In genomic region chr4:182454440-182455013, GRCh38 we compare ENCODE assay signal across 34 cellular contexts.
DNase-seq lines count a peak whose midpoint lies in the region; ATAC-seq and TF ChIP-seq lines count a peak whose summit lies in the region.
"Had no signal": no experiment of that assay in that cellular context is flagged by ENCODE, and none has a peak within 500 bp of the region (broad histone marks: within the 10 kb centered on the region; RNA-seq: fewer than 3 reads in every experiment).

No MANE protein-coding gene starts in this region.

- CTCF ChIA-PET in HEK293 (lab: Yijun Ruan, JAX): interaction anchor here (0.6 to 0.7 kb wide), 2 partner anchors 211 to 808 kb away, joined by 3 read pairs; no protein-coding TSS in a partner anchor

- no peaks in the 10 kb centered on the region for H3K36me3 ChIP-seq in HEK293 (ENCODE audit: control insufficient read depth in 2 of 2, insufficient read depth in 1 of 2, low read length in 2 of 2)
- H3K36me3 ChIP-seq: BLaER1 treated with 17β-estradiol and CSF1 and Interleukin-3, amounts not matched to agents 10 nM and 100 nM; cardiac muscle cell; colonic mucosa; neutrophil; right atrium auricular region; thyroid gland; vagina had no signal

- ATAC-seq in HG03565 (IDR thresholded peaks at IDR 0.05; ENCODE audit: unreplicated experiment): no peak
- no peak for ATAC-seq in GM21423 (IDR thresholded peaks at IDR 0.05; ENCODE audit: unreplicated experiment)
- no peak for ATAC-seq in GM19324 (IDR thresholded peaks at IDR 0.05; ENCODE audit: low FRiP score, unreplicated experiment)
- ATAC-seq: activated CD8-positive, alpha-beta T cell treated with anti-CD3 and anti-CD28 coated beads, Interleukin-2, amount 10 ng/mL, durations not matched to agents 7 days and 5 days; activated T-helper 17 cell treated with anti-CD3 and anti-CD28 coated beads, Interleukin-2, amount 50 U/mL, for 72 hours; naive thymus-derived CD4-positive, alpha-beta T cell; stimulated activated naive CD8-positive, alpha-beta T cell treated with anti-CD3 and anti-CD28 coated beads, Interleukin-15, amount 100 ng/mL, for 72 hours had no signal

- H3K4me1 ChIP-seq in HEK293 (ENCODE audit: control insufficient read depth, insufficient read depth, low read length): peaks cover 2% of the 10 kb centered on the region; the same call in 1 of the 2 replicates
- H3K4me1 ChIP-seq: Caco-2 had no signal

- H3K4me3 ChIP-seq in AG09309 (ENCODE audit: control insufficient read depth, low read depth, low read length): no peak overlapping the region
- H3K4me3 ChIP-seq in HEK293 (ENCODE audit: low read depth, low read length): no peak overlapping the region
- H3K4me3 ChIP-seq in choroid plexus epithelial cell (ENCODE audit: low read depth, low read length): no peak overlapping the region
- H3K4me3 ChIP-seq: BLaER1 treated with 17β-estradiol and CSF1 and Interleukin-3, amounts not matched to agents 10 nM and 100 nM; cardiac muscle cell; colonic mucosa; lung; right atrium auricular region; thyroid gland; vagina had no signal

- TF ChIP-seq CTCF in AG09309 (IDR thresholded peaks at IDR 0.05; ENCODE audit: control insufficient read depth, insufficient read depth, low read depth, low read length, missing control alignments) (no peak), HEK293 (tag by site-specific recombination; IDR thresholded peaks at IDR 0.05) (no peak), choroid plexus epithelial cell (conservative IDR thresholded peaks at IDR 0.05; ENCODE audit: low read depth, low read length) (no peak)

- POLR2A ChIA-PET in HEK293 (lab: Yijun Ruan, JAX): no interaction called here

- no peak overlapping the region for H3K27ac ChIP-seq in HEK293 (ENCODE audit: extremely low read depth, low read depth, low read length)
- H3K27ac ChIP-seq: BLaER1 treated with 17β-estradiol and CSF1 and Interleukin-3, amounts not matched to agents 10 nM and 100 nM; cardiac muscle cell; colonic mucosa; neutrophil; right atrium auricular region; thyroid gland; vagina; VCaP had no signal

- H3K9me3 ChIP-seq in HEK293 (ENCODE audit: control insufficient read depth, insufficient read depth, low read depth, low read length): no peaks in the 10 kb centered on the region
- H3K9me3 ChIP-seq: BLaER1 treated with 17β-estradiol and CSF1 and Interleukin-3, amounts not matched to agents 10 nM and 100 nM; Caco-2; colonic mucosa; neutrophil; right atrium auricular region; thyroid gland; vagina had no signal

- DNase-seq in AG09309 (ENCODE audit: low read depth) (peak; percentile 29), choroid plexus epithelial cell (ENCODE audit: low read depth) (peak; percentile 23), iris pigment epithelial cell (ENCODE audit: low read depth) (peak; percentile 48), COR-L47 (lab: John Stamatoyannopoulos, UW) (no peak)
- DNase-seq: activated CD4-positive, alpha-beta T cell treated with anti-CD3 and anti-CD28 coated beads for 4 hours; activated CD8-positive, alpha-beta T cell treated with anti-CD3 and anti-CD28 coated beads, Interleukin-2, amount 10 ng/mL, durations not matched to agents 7 days and 5 days; Caco-2; colonic mucosa; DMS53; effector CD8-positive, alpha-beta T cell; GDM1; KBM-7; naive thymus-derived CD4-positive, alpha-beta T cell; NCI-H2029; NCI-H524; posterior cingulate gyrus; SIG-M5; stimulated activated CD4-positive, alpha-beta T cell treated with anti-CD3 and anti-CD28 coated beads, Interleukin-12 subunit alpha, Interleukin-12 subunit beta, amount 100 ng/mL, for 4 hours; stimulated activated CD4-positive, alpha-beta T cell treated with anti-CD3 and anti-CD28 coated beads, Interleukin-2, amount 100 ng/mL, for 48 hours; stimulated activated naive CD8-positive, alpha-beta T cell treated with anti-CD3 and anti-CD28 coated beads, Interleukin-15, amount 100 ng/mL, for 72 hours; T1000; thyroid gland had no signal

TF ChIP-seq in HEK293, 187 proteins besides CTCF, POLR2A, EP300 and RAD21 (continues in another document):
- TF ChIP-seq ZBTB17 (tag by site-specific recombination; IDR thresholded peaks at IDR 0.05) (0 out of 2 replicates have a peak, but pooled peaks have one; percentile 8), REST (tag by site-specific recombination; IDR thresholded peaks at IDR 0.05) (no peak), ZNF623 (tag by site-specific recombination; IDR thresholded peaks at IDR 0.05) (no peak), OSR2 (tag by site-specific recombination; IDR thresholded peaks at IDR 0.05) (peak; percentile 91), ZBTB44 (tag by site-specific recombination; IDR thresholded peaks at IDR 0.05) (peak; percentile 83), ZNF600 (tag by site-specific recombination; IDR thresholded peaks at IDR 0.05) (peak; percentile 32; the same call in 1 of the 2 replicates), GLIS2 (tag by site-specific recombination; IDR thresholded peaks at IDR 0.05) (no peak), PRDM6 (tag by site-specific recombination; IDR thresholded peaks at IDR 0.05) (peak; percentile 93), ZNF654 (tag by site-specific recombination; IDR thresholded peaks at IDR 0.05; ENCODE audit: low read depth) (no peak), ZNF184 (tag by site-specific recombination; IDR thresholded peaks at IDR 0.05) (no peak), ZNF398 (tag by site-specific recombination; IDR thresholded peaks at IDR 0.05) (no peak), ZNF114 (tag by site-specific recombination; IDR thresholded peaks at IDR 0.05) (no peak), ZNF621 (tag by site-specific recombination; IDR thresholded peaks at IDR 0.05) (no peak), IKZF3 (tag by site-specific recombination; IDR thresholded peaks at IDR 0.05) (peak; percentile 58; the same call in 1 of the 2 replicates), ZEB2 (tag by site-specific recombination; IDR thresholded peaks at IDR 0.05) (peak; percentile 23; the same call in 1 of the 2 replicates)
